19 cellular contexts compared by ENCODE assay signal in the genomic region with DNA sequence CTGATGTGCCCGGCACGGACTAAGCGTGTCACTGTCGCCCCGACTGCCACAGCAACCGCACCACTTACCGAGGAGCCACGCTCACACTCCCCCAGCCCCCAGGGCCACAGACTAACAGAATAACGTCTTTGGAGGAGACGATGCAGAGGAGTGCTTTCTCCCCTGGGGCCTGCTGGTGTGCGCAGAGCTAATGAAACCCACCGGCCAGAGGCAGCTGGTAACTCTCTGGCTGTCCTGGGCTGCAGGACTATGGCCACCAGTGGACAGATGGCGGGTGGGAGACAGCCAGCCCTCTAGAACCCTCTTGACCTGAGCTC.
DNase-seq lines count a peak whose midpoint lies in the region; ATAC-seq and TF ChIP-seq lines count a peak whose summit lies in the region.
"Had no signal": no experiment of that assay in that cellular context is flagged by ENCODE, and none has a peak within 500 bp of the region (broad histone marks: within the 10 kb centered on the region; RNA-seq: fewer than 3 reads in every experiment).

No MANE protein-coding gene starts in this region.

- H2AFZ ChIP-seq in neuronal stem cell (ENCODE audit: low read length): no peak overlapping the region
- H2AFZ ChIP-seq: PC-9 had no signal

- H3K14ac ChIP-seq in neuronal stem cell (ENCODE audit: low read length): no peak overlapping the region

- H3K36me3 ChIP-seq in right atrium auricular region (no peaks in the 10 kb centered on the region), neuronal stem cell (replicated peaks in 1 of 2; ENCODE audit: control insufficient read depth in 2 of 2, insufficient read depth in 2 of 2, low read length in 2 of 2) (no peaks in the 10 kb centered on the region), upper lobe of right lung (no peaks in the 10 kb centered on the region)
- H3K36me3 ChIP-seq: BE2C had no signal

- H3K23ac ChIP-seq in neuronal stem cell (ENCODE audit: low read depth, low read length, poor library complexity): no peak overlapping the region

- H3K27ac ChIP-seq in right atrium auricular region (no peak overlapping the region), neuronal stem cell (replicated peaks; ENCODE audit: low read length) (no peak overlapping the region), upper lobe of right lung (no peak overlapping the region)
- H3K27ac ChIP-seq: PC-9 had no signal

- H3K4me2 ChIP-seq in neuronal stem cell (ENCODE audit: insufficient read depth, low read length, poor library complexity, severe bottlenecking): no peak overlapping the region
- H3K4me2 ChIP-seq: PC-9 had no signal

- peak overlapping the region; percentile 76 for H2BK12ac ChIP-seq in neuronal stem cell (ENCODE audit: low read length)

- no peaks in the 10 kb centered on the region for H3K79me1 ChIP-seq in neuronal stem cell (ENCODE audit: low read depth, low read length)

- H3K9ac ChIP-seq in neuronal stem cell (ENCODE audit: low read depth, low read length, poor library complexity): no peak overlapping the region

- H2BK5ac ChIP-seq in neuronal stem cell (ENCODE audit: low read length): peak overlapping the region; percentile 40

- ATAC-seq in upper lobe of right lung: peak; percentile 4

- no peak overlapping the region for H2BK120ac ChIP-seq in neuronal stem cell (ENCODE audit: low read depth, low read length)

- H2BK15ac ChIP-seq in neuronal stem cell (ENCODE audit: low read length): peak overlapping the region; percentile 97

- DNase-seq in right atrium auricular region (ENCODE audit: low spot score): peak; percentile 43
- DNase-seq in cardiac septum (ENCODE audit: low spot score): no peak
- DNase-seq in islet precursor cell: peak; percentile 45
- no peak for DNase-seq in neuronal stem cell (ENCODE audit: low spot score)
- DNase-seq in upper lobe of right lung: no peak
- no peak for DNase-seq in HT-29 (ENCODE audit: low spot score)
- DNase-seq in medulla oblongata (ENCODE audit: extremely low spot score): no peak
- DNase-seq: BE2C, DMS53, GDM1, HFFc6, Kasumi-1, NCI-H1417, NCI-H187, NCI-H446 treated with DMSO at 0.1 percent for 48 hours, NCI-H69, PC-9, RPMI8226, SHP77 had no signal

- intact Hi-C loops in cardiac septum (cut with DNase I): no loop called here
- intact Hi-C loops in upper lobe of right lung (cut with DNase I): no loop called here

- H3K27me3 ChIP-seq in right atrium auricular region: no peaks in the 10 kb centered on the region
- H3K27me3 ChIP-seq in neuronal stem cell (ENCODE audit: control insufficient read depth in 3 of 3, insufficient read depth in 3 of 3, low read depth in 1 of 3, low read length in 3 of 3): peaks cover 0 to 7% (median 0%) of the 10 kb centered on the region in 3 experiments
- H3K27me3 ChIP-seq in upper lobe of right lung: no peaks in the 10 kb centered on the region
- H3K27me3 ChIP-seq: BE2C had no signal

- H3K4me1 ChIP-seq in right atrium auricular region (no peaks in the 10 kb centered on the region), neuronal stem cell (ENCODE audit: control insufficient read depth in 2 of 2, insufficient read depth in 1 of 2, low read depth in 1 of 2, low read length in 2 of 2) (peaks cover 0 to 15% of the 10 kb centered on the region in 2 donors), upper lobe of right lung (no peaks in the 10 kb centered on the region)
- H3K4me1 ChIP-seq: BE2C had no signal

- no CpG with 5 or more reads among the region's 13 CpGs for WGBS in neuronal stem cell (ENCODE audit: extremely low coverage in 2 of 2, insufficient read length in 2 of 2, insufficient replicate concordance in 1 of 2), 2 donors

- no peak overlapping the region for H4K91ac ChIP-seq in neuronal stem cell (ENCODE audit: low read depth, low read length, poor library complexity)

- peak overlapping the region; percentile 93 for H3K18ac ChIP-seq in neuronal stem cell (ENCODE audit: low read length)

- H3K9me3 ChIP-seq in right atrium auricular region (no peaks in the 10 kb centered on the region), neuronal stem cell (replicated peaks in 1 of 2; ENCODE audit: control insufficient read depth in 2 of 2, insufficient read depth in 1 of 2, low read depth in 1 of 2, low read length in 2 of 2) (no peaks in the 10 kb centered on the region), upper lobe of right lung (no peaks in the 10 kb centered on the region)
- H3K9me3 ChIP-seq: BE2C had no signal

- TF ChIP-seq CTCF in right atrium auricular region (IDR thresholded peaks at IDR 0.05) (no peak), upper lobe of right lung (IDR thresholded peaks at IDR 0.05) (no peak)

- peak overlapping the region; percentile 72 for H2AK5ac ChIP-seq in neuronal stem cell (ENCODE audit: low read depth, low read length)

- H3K4me3 ChIP-seq in right atrium auricular region: no peak overlapping the region
- no peak overlapping the region for H3K4me3 ChIP-seq in neuronal stem cell (ENCODE audit: low read length in 2 of 2)
- H3K4me3 ChIP-seq in upper lobe of right lung: no peak overlapping the region
- H3K4me3 ChIP-seq: PC-9 had no signal

- no peak overlapping the region for H4K8ac ChIP-seq in neuronal stem cell (ENCODE audit: low read depth, low read length)

- H3K4ac ChIP-seq in neuronal stem cell (ENCODE audit: low read length): no peak overlapping the region

Comparison
In these comparisons a context has a peak if more than half of its experiments do, and no peak if none do; other contexts are left out.
1. DNase-seq: peak in right atrium auricular region (single experiment) and islet precursor cell (single experiment); none in cardiac septum (single experiment), neuronal stem cell (single experiment), upper lobe of right lung (single experiment), HT-29 (single experiment) and medulla oblongata (single experiment).